ENCODE assay signal across 15 cellular contexts in genomic region chr9:130933114-130934046, GRCh38. TPM values are rescaled to one million over a fixed set of nuclear protein-coding genes. Genes with fewer than 3 reads are reported as not detected.
DNase-seq lines count a peak whose midpoint lies in the region; FAIRE-seq and TF ChIP-seq lines count a peak whose summit lies in the region.
"Had no signal": no experiment of that assay in that cellular context is flagged by ENCODE, and none has a peak within 500 bp of the region (broad histone marks: within the 10 kb centered on the region; RNA-seq: fewer than 3 reads in every experiment).

No MANE protein-coding gene starts in this region.

- TF ChIP-seq CTCF in PC-9 (conservative IDR thresholded peaks at IDR 0.05) (0 out of 2 replicates have a peak, but pooled peaks have one; percentile 11), esophagus muscularis mucosa (IDR thresholded peaks at IDR 0.05) (peak in 1 of 3 experiments; percentile 5), GM10248 (IDR thresholded peaks at IDR 0.05; ENCODE audit: control extremely low read depth, extremely low read depth, low read depth, missing control alignments) (no peak)

- H3K4me2 ChIP-seq in PC-9: peak overlapping the region; percentile 82
- peak overlapping the region; percentile 5 for H3K4me2 ChIP-seq in mesenchymal stem cell (ENCODE audit: low read length, poor library complexity, severe bottlenecking)

- H3K4me3 ChIP-seq in PC-9 (peak overlapping the region; percentile 48; the same call in 1 of the 2 replicates), esophagus muscularis mucosa (peak overlapping the region in 3 of 4 donors; percentile 6 to 40 (median 29)), mesenchymal stem cell (ENCODE audit: insufficient read depth in 1 of 2, low read depth in 1 of 2, low read length in 2 of 2) (peak overlapping the region in 1 of 2 experiments; percentile 41)
- H3K4me3 ChIP-seq: K562, transverse colon had no signal

- no peak for TF ChIP-seq POLR2A in esophagus muscularis mucosa (IDR thresholded peaks at IDR 0.05; ENCODE audit: low read depth)

- no peak overlapping the region for H4K91ac ChIP-seq in mesenchymal stem cell (ENCODE audit: low read length)

- FAIRE-seq in GM19239 (lab: Jason Lieb, UNC): no peak
- FAIRE-seq: K562 had no signal

- H3K36me3 ChIP-seq in PC-9 (ENCODE audit: low read depth): no peaks in the 10 kb centered on the region
- H3K36me3 ChIP-seq in esophagus muscularis mucosa: no peaks in the 10 kb centered on the region
- H3K36me3 ChIP-seq in mesenchymal stem cell (ENCODE audit: control insufficient read depth in 1 of 2, insufficient read depth in 2 of 2, low read depth in 1 of 2, low read length in 2 of 2): no peaks in the 10 kb centered on the region
- H3K36me3 ChIP-seq: transverse colon had no signal

- H3K9me2 ChIP-seq in PC-9 (ENCODE audit: insufficient read depth): no peaks in the 10 kb centered on the region

- peak overlapping the region; percentile 26 for H3K9ac ChIP-seq in mesenchymal stem cell (ENCODE audit: low read length)

- DNase-seq in EL (peak; percentile 87), PC-9 (peak; percentile 55 to 59), esophagus muscularis mucosa (ENCODE audit: extremely low spot score) (no peak), mesenchymal stem cell (peak; percentile 42), GM10248 (ENCODE audit: extremely low spot score) (no peak), GM19239 (ENCODE audit: insufficient read length, low spot score) (no peak), mucosa of gallbladder (ENCODE audit: low spot score) (no peak)
- no peak for DNase-seq in effector CD4-positive, alpha-beta T cell
- DNase-seq: activated T-cell treated with anti-CD3 and anti-CD28 coated beads, Interleukin-2, amount 50 U/mL, for 48 hours; caudate nucleus; DMS153; NCI-H2081; retina; transverse colon had no signal

- H3K79me2 ChIP-seq in PC-9 (ENCODE audit: low read depth): no peaks in the 10 kb centered on the region

- H3K79me1 ChIP-seq in mesenchymal stem cell (replicated peaks; ENCODE audit: low read length, poor library complexity, severe bottlenecking): no peaks in the 10 kb centered on the region

- TF ChIP-seq EP300 in esophagus muscularis mucosa (IDR thresholded peaks at IDR 0.05): no peak

- peaks cover 44% of the 10 kb centered on the region; the same call in 1 of the 2 replicates for H3F3A ChIP-seq in PC-9 (ENCODE audit: insufficient read depth, low read depth)

- H4K20me1 ChIP-seq in PC-9 (ENCODE audit: insufficient read depth): no peaks in the 10 kb centered on the region

- BruUV-seq in PC-9 (replicated peaks; lab: Mats Ljungman, UMichigan): no TSS peak

- H3K18ac ChIP-seq in mesenchymal stem cell (ENCODE audit: low read depth in 1 of 2, low read length in 2 of 2): no peak overlapping the region

- H2BK5ac ChIP-seq in mesenchymal stem cell (ENCODE audit: low read depth, low read length, poor library complexity, severe bottlenecking): no peak overlapping the region

- 28% methylated on average over 10 of the region's 26 CpGs for WGBS in esophagus muscularis mucosa
- 42% methylated on average over 20 of the region's 26 CpGs for WGBS in mesenchymal stem cell

- H2BK15ac ChIP-seq in mesenchymal stem cell (ENCODE audit: low read depth, poor library complexity, severe bottlenecking): no peak overlapping the region

- intact Hi-C loops in PC-9 (cut with micrococcal nuclease; ENCODE audit: unreplicated experiment): no loop called here
- intact Hi-C loops in esophagus muscularis mucosa (cut with DNase I): no loop called here

- no peak overlapping the region for H3K23ac ChIP-seq in mesenchymal stem cell (ENCODE audit: low read length in 2 of 2)

- H4K8ac ChIP-seq in mesenchymal stem cell (ENCODE audit: low read length): no peak overlapping the region

- CTCF ChIA-PET in PC-9 (lab: Charles Lee) (interaction anchor here (0.6 to 0.9 kb wide), 3 partner anchors 8 to 234 kb away, joined by 3 to 5 read pairs (median 3); no protein-coding TSS in a partner anchor), GM10248 (lab: Yijun Ruan, JAX) (interaction anchor here (1.3 to 3.0 kb wide), 5 partner anchors 63 to 232 kb away, joined by 5 to 11 read pairs (median 9); no protein-coding TSS in a partner anchor)

- H3K9me3 ChIP-seq in PC-9 (ENCODE audit: insufficient read depth, low read depth) (no peaks in the 10 kb centered on the region), esophagus muscularis mucosa (no peaks in the 10 kb centered on the region), mesenchymal stem cell (ENCODE audit: control insufficient read depth, low read length) (no peaks in the 10 kb centered on the region)
- H3K9me3 ChIP-seq: transverse colon had no signal

- H3K4me1 ChIP-seq in PC-9 (replicated peaks; ENCODE audit: insufficient read depth): peaks cover 42% of the 10 kb centered on the region
- peaks cover 38 to 88% (median 72%) of the 10 kb centered on the region in 4 donors for H3K4me1 ChIP-seq in esophagus muscularis mucosa
- peaks cover 63% of the 10 kb centered on the region for H3K4me1 ChIP-seq in mesenchymal stem cell (ENCODE audit: control insufficient read depth, insufficient read depth, low read depth, low read length)

- H2AK5ac ChIP-seq in mesenchymal stem cell (ENCODE audit: low read length, severe bottlenecking): no peak overlapping the region

- H2BK120ac ChIP-seq in mesenchymal stem cell (ENCODE audit: low read depth, low read length): no peak overlapping the region

- H3K14ac ChIP-seq in mesenchymal stem cell (ENCODE audit: low read length in 2 of 2): no peak overlapping the region

- POLR2A ChIA-PET in PC-9 (lab: Charles Lee; ENCODE audit: unreplicated experiment) (no interaction called here), GM10248 (lab: Yijun Ruan, JAX) (no interaction called here)

- H3K27ac ChIP-seq in PC-9 (no peak overlapping the region), esophagus muscularis mucosa (replicated peaks in 1 of 4) (peak overlapping the region; percentile 81 to 87 (median 84)), mesenchymal stem cell (ENCODE audit: low read length, poor library complexity, severe bottlenecking) (no peak overlapping the region)
- H3K27ac ChIP-seq: transverse colon had no signal

- H3K27me3 ChIP-seq in PC-9 (ENCODE audit: insufficient read depth, low read depth): peaks cover 7% of the 10 kb centered on the region; the same call in 1 of the 2 replicates
- peaks cover 0 to 63% (median 13%) of the 10 kb centered on the region in 4 donors for H3K27me3 ChIP-seq in esophagus muscularis mucosa
- peaks cover 0 to 20% of the 10 kb centered on the region in 2 experiments for H3K27me3 ChIP-seq in mesenchymal stem cell (ENCODE audit: control insufficient read depth in 1 of 2, insufficient read depth in 1 of 2, low read length in 2 of 2)

- H2AFZ ChIP-seq in PC-9: no peak overlapping the region
- no peak overlapping the region for H2AFZ ChIP-seq in mesenchymal stem cell (ENCODE audit: low read depth, low read length)

- no peak overlapping the region for H2BK12ac ChIP-seq in mesenchymal stem cell (ENCODE audit: low read length in 2 of 2)

- H3K4ac ChIP-seq in mesenchymal stem cell (ENCODE audit: low read depth in 1 of 2, low read length in 2 of 2): no peak overlapping the region

RNA-seq across cellular contexts. Expression of gene FIBCD1, which starts 5.7 kb away (rescaled TPM):
- total RNA-seq in PC-9 (2021) (2.7 and 4.1 TPM in 2 replicates), esophagus muscularis mucosa (under 1 TPM in 3 of 4 donors, not detected in 1; 0.40 to 0.83 (median 0.42) TPM), mucosa of gallbladder (6.0 TPM)
- polyA plus RNA-seq in mesenchymal stem cell (2013, experiment 1 of 2): 0.40 TPM
- polyA plus RNA-seq in mesenchymal stem cell (2013, experiment 2 of 2): 0.44 TPM

RNA-seq across cellular contexts. Expression of gene QRFP, which starts 36.8 kb away (rescaled TPM):
- total RNA-seq in PC-9 (2021) (not detected in 2 replicates), esophagus muscularis mucosa (not detected), mucosa of gallbladder (not detected)
- not detected for polyA plus RNA-seq in mesenchymal stem cell (2013, experiment 1 of 2)
- polyA plus RNA-seq in mesenchymal stem cell (2013, experiment 2 of 2): not detected
- total RNA-seq: K562, transverse colon had no signal
- polyA plus RNA-seq: K562 had no signal

Comparison
In these comparisons a context has a peak if more than half of its experiments do, and no peak if none do; other contexts are left out.
1. DNase-seq: peak in EL (single experiment), PC-9 (2 of 2) and mesenchymal stem cell (single experiment); none in esophagus muscularis mucosa (single experiment), GM10248 (single experiment), effector CD4-positive, alpha-beta T cell (single experiment), GM19239 (single experiment) and mucosa of gallbladder (single experiment).
2. H3K27ac ChIP-seq: peak in esophagus muscularis mucosa (4 of 4); none in PC-9 (single experiment) and mesenchymal stem cell (single experiment).